In genomic region chr2:201116959-201117734, GRCh38 we compare ENCODE assay signal across 8 cellular contexts. TPM values are rescaled to one million over a fixed set of nuclear protein-coding genes. Genes with fewer than 3 reads are reported as not detected.
DNase-seq lines count a peak whose midpoint lies in the region; ATAC-seq and TF ChIP-seq lines count a peak whose summit lies in the region.

No MANE protein-coding gene starts in this region.

- peak in 4 of 5 donors; percentile 39 to 72 (median 65) for DNase-seq in CD8-positive, alpha-beta memory T cell
- DNase-seq in LHCN-M2 (ENCODE audit: low read depth) = peak; percentile 88
- DNase-seq in SKM-1 treated with dmso at 0.1 percent for 144 hours (lab: John Stamatoyannopoulos, UW; ENCODE audit: unreplicated experiment) = peak; percentile 79
- peak; percentile 71 to 91 for DNase-seq in dermis microvascular lymphatic vessel endothelial cell (ENCODE audit: low read depth in 2 of 2)
- peak; percentile 61 to 80 (median 78) for DNase-seq in right lobe of liver
- DNase-seq in stromal cell of bone marrow (ENCODE audit: low read depth) = peak; percentile 81
- DNase-seq in stimulated activated CD4-positive, alpha-beta T cell treated with anti-CD3 and anti-CD28 coated beads, Interleukin-1b, Interleukin-23, amount 100 ng/mL, for 48 hours = no peak

- CTCF ChIA-PET in CD8-positive, alpha-beta memory T cell (lab: Charles Lee) = interaction anchor here (0.6 to 5.9 kb wide), 25 partner anchors 10 to 211 kb away, joined by 3 to 71 read pairs (median 5); partner anchors contain the start of genes CASP10, HYCC2, NDUFB3 and ORC2

- peaks cover 35 to 62% (median 52%) of the 10 kb centered on the region in 3 donors for H3K4me1 Mint-ChIP-seq in CD8-positive, alpha-beta memory T cell

- peak; percentile 68 for TF ChIP-seq POLR2A in right lobe of liver (IDR thresholded peaks at IDR 0.05)

- POLR2A ChIA-PET in CD8-positive, alpha-beta memory T cell (lab: Charles Lee) = interaction anchor here (0.6 to 4.6 kb wide), 20 partner anchors 11 to 404 kb away, joined by 3 to 77 read pairs (median 8); partner anchors contain the start of genes CASP10, CASP8, CLK1 and HYCC2

- WGBS in right lobe of liver (ENCODE audit: insufficient coverage, low coverage, low lambda C conversion rate, missing lambda C conversion rate) = under 1% methylated on average over 21 of the region's 22 CpGs

- intact Hi-C loops in right lobe of liver (cut with DNase I) = no loop called here

- H3K27ac ChIP-seq in CD8-positive, alpha-beta memory T cell (ENCODE audit: low read depth, low read length) = peak overlapping the region; percentile 96
- peak overlapping the region; percentile 99 to 100 (median 100) for H3K27ac ChIP-seq in right lobe of liver

- H3K9me3 Mint-ChIP-seq in CD8-positive, alpha-beta memory T cell = no peaks in the 10 kb centered on the region

- peaks cover 0 to 1% of the 10 kb centered on the region in 2 donors for H3K27me3 Mint-ChIP-seq in CD8-positive, alpha-beta memory T cell

- peak in 2 of 4 donors; percentile 22 to 48 for TF ChIP-seq CTCF in right lobe of liver (IDR thresholded peaks at IDR 0.05)

- peak overlapping the region; percentile 89 for H3K4me3 ChIP-seq in CD8-positive, alpha-beta memory T cell (ENCODE audit: low read length)
- H3K4me3 ChIP-seq in right lobe of liver = peak overlapping the region; percentile 68 to 90 (median 89)

- peaks cover 31% of the 10 kb centered on the region for H3K4me1 ChIP-seq in CD8-positive, alpha-beta memory T cell (ENCODE audit: insufficient read depth, low read length)
- peaks cover 0 to 37% (median 10%) of the 10 kb centered on the region in 4 donors for H3K4me1 ChIP-seq in right lobe of liver

- no peaks in the 10 kb centered on the region for H3K9me3 ChIP-seq in CD8-positive, alpha-beta memory T cell (ENCODE audit: low read length)
- H3K9me3 ChIP-seq in right lobe of liver = no peaks in the 10 kb centered on the region

- no peaks in the 10 kb centered on the region for H3K36me3 ChIP-seq in CD8-positive, alpha-beta memory T cell (ENCODE audit: insufficient read depth, low read length)
- no peaks in the 10 kb centered on the region for H3K36me3 ChIP-seq in right lobe of liver

- H3K36me3 Mint-ChIP-seq in CD8-positive, alpha-beta memory T cell = peaks cover 6 to 49% (median 6%) of the 10 kb centered on the region in 3 donors

- ATAC-seq in GM18873 (IDR thresholded peaks at IDR 0.05; ENCODE audit: low FRiP score, unreplicated experiment) (peak; percentile 23), right lobe of liver (peak; percentile 27 to 53 (median 39))

- peak overlapping the region; percentile 92 to 100 (median 95) for H3K4me3 Mint-ChIP-seq in CD8-positive, alpha-beta memory T cell

- H3K27me3 ChIP-seq in CD8-positive, alpha-beta memory T cell (ENCODE audit: insufficient read depth, low read length, poor library complexity, severe bottlenecking) = no peaks in the 10 kb centered on the region
- no peaks in the 10 kb centered on the region for H3K27me3 ChIP-seq in right lobe of liver

- H3K27ac Mint-ChIP-seq in CD8-positive, alpha-beta memory T cell = peak overlapping the region; percentile 96 to 100 (median 99)

RNA-seq across cellular contexts. Expression of gene CFLAR, which starts 1.2 kb away (rescaled TPM):
- 100 to 1,000 TPM; 291 to 303 TPM for total RNA-seq in CD8-positive, alpha-beta memory T cell
- 172 TPM for polyA plus RNA-seq in CD8-positive, alpha-beta memory T cell
- total RNA-seq in LHCN-M2 (2014; rRNA removed) = 47.7 and 50.0 TPM in 2 replicates
- polyA plus RNA-seq in LHCN-M2 (2012) = 37.6 TPM
- total RNA-seq in dermis microvascular lymphatic vessel endothelial cell = 86.8 and 95.6 TPM in 2 replicates
- total RNA-seq in right lobe of liver = 10 to 100 TPM; 50.2 to 85.4 (median 66.3) TPM

RNA-seq across cellular contexts. Expression of gene NDUFB3, which starts 45.3 kb away (rescaled TPM):
- 100 to 1,000 TPM; 129 to 145 TPM for total RNA-seq in CD8-positive, alpha-beta memory T cell
- polyA plus RNA-seq in CD8-positive, alpha-beta memory T cell = 269 TPM
- 89.9 and 127 TPM in 2 replicates for total RNA-seq in LHCN-M2 (2014; rRNA removed)
- 168 TPM for polyA plus RNA-seq in LHCN-M2 (2012)
- total RNA-seq in dermis microvascular lymphatic vessel endothelial cell = 45.4 and 75.0 TPM in 2 replicates
- total RNA-seq in right lobe of liver = 10 to 100 TPM; 44.5 to 63.9 (median 48.7) TPM

RNA-seq across cellular contexts. Expression of gene HYCC2, which starts 45.7 kb away (rescaled TPM):
- total RNA-seq in CD8-positive, alpha-beta memory T cell = 10 to 100 TPM; 25.5 to 27.7 TPM
- polyA plus RNA-seq in CD8-positive, alpha-beta memory T cell = 32.9 TPM
- total RNA-seq in LHCN-M2 (2014; rRNA removed) (3.6 and 3.7 TPM in 2 replicates), dermis microvascular lymphatic vessel endothelial cell (7.8 and 9.6 TPM in 2 replicates), right lobe of liver (10 to 100 TPM in 3 of 6 experiments, 1 to 10 TPM in 3; 5.5 to 14.0 (median 10.3) TPM)
- polyA plus RNA-seq in LHCN-M2 (2012) = 1.8 TPM
